Comparison of ENCODE assay signal across 8 cellular contexts in the genomic region with DNA sequence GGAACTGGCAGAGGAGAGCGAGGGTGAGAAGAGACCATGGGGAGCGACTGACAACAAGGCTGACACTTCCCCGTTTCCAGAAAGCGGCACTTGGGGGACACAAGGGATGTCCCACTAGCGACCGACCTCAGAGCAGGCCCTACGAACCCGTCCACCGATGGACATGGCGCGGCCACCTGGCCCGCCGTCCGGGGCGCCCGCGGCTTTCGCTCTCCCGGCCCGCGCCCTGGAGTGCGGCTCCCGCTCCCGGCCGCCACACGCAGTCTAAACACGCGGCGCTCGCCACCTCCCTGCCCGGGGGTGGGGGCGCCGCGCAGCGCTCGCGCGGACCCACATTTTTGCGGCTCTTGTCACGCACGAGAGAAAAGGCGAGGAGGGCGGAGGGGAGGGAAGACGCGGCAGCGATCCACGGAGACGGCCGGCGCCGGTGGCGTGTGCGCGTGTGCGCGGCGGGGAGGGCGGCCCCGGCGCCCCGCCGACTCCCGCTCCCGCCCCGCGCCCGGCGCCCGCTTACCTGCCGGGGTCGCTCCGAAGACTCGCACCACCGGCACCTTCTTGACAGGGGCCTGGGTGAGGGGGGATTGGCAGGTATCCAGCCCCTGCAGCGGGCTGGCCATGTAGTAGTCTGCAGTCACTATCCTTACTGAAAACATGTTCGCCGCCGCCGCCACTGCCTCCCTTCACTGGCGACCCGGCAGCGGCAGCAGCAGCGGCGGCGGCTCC. TPM values are rescaled to one million over a fixed set of nuclear protein-coding genes. Genes with fewer than 3 reads are reported as not detected.
DNase-seq lines count a peak whose midpoint lies in the region; ATAC-seq and TF ChIP-seq lines count a peak whose summit lies in the region.

No MANE protein-coding gene starts in this region.

- H3K27me3 ChIP-seq in endocrine pancreas (ENCODE audit: control insufficient read depth, insufficient read depth, low read length) = no peaks in the 10 kb centered on the region

- H3K9ac ChIP-seq in endocrine pancreas (ENCODE audit: control insufficient read depth, insufficient read depth, low read length) = peak overlapping the region; percentile 86

- ATAC-seq in HG02759 (IDR thresholded peaks at IDR 0.05; ENCODE audit: unreplicated experiment) = peak; percentile 20
- peak; percentile 26 to 35 for ATAC-seq in stimulated activated naive B cell treated with anti-CD40 and anti-IgM and Interleukin-4, amounts not matched to agents 10 μg/mL and 1 μg/mL and 100 μg/mL, for 72 hours (replicated peaks)

- DNase-seq in NCI-H1105 treated with DMSO at 0.1 percent for 48 hours (lab: John Stamatoyannopoulos, UW) (peak; percentile 78), NCI-H1105 (lab: John Stamatoyannopoulos, UW) (no peak), NCI-H2227 (lab: John Stamatoyannopoulos, UW; ENCODE audit: unreplicated experiment) (peak; percentile 54), mesothelial cell of epicardium (ENCODE audit: low spot score in 2 of 2, unreplicated experiment in 2 of 2) (peak; percentile 23 to 65)
- peak; percentile 84 for DNase-seq in activated CD8-positive, alpha-beta memory T cell treated with anti-CD3 and anti-CD28 coated beads for 24 hours
- DNase-seq in stimulated activated naive B cell treated with anti-CD40 and anti-IgM and Interleukin-4, amounts not matched to agents 10 μg/mL and 1 μg/mL and 100 μg/mL, for 72 hours = peak; percentile 44

- peaks cover 42% of the 10 kb centered on the region for H3K4me1 Mint-ChIP-seq in mesothelial cell of epicardium
- peaks cover 26 to 29% of the 10 kb centered on the region in 2 donors for H3K4me1 Mint-ChIP-seq in stimulated activated naive B cell treated with anti-CD40 and anti-IgM and Interleukin-4, amounts not matched to agents 10 μg/mL and 1 μg/mL and 100 μg/mL, for 72 hours

- H3K4me3 ChIP-seq in endocrine pancreas (ENCODE audit: control insufficient read depth, insufficient read depth, low read length) = peak overlapping the region; percentile 89

- H3K9me3 ChIP-seq in endocrine pancreas (ENCODE audit: control insufficient read depth, low read length) = no peaks in the 10 kb centered on the region

- H3K9me3 Mint-ChIP-seq in mesothelial cell of epicardium = no peaks in the 10 kb centered on the region
- no peaks in the 10 kb centered on the region for H3K9me3 Mint-ChIP-seq in stimulated activated naive B cell treated with anti-CD40 and anti-IgM and Interleukin-4, amounts not matched to agents 10 μg/mL and 1 μg/mL and 100 μg/mL, for 72 hours

- H3K36me3 Mint-ChIP-seq in mesothelial cell of epicardium = no peaks in the 10 kb centered on the region
- peaks cover 2 to 10% of the 10 kb centered on the region in 2 donors for H3K36me3 Mint-ChIP-seq in stimulated activated naive B cell treated with anti-CD40 and anti-IgM and Interleukin-4, amounts not matched to agents 10 μg/mL and 1 μg/mL and 100 μg/mL, for 72 hours

- H3K27me3 Mint-ChIP-seq in mesothelial cell of epicardium (ENCODE audit: low read depth) = no peaks in the 10 kb centered on the region
- H3K27me3 Mint-ChIP-seq in stimulated activated naive B cell treated with anti-CD40 and anti-IgM and Interleukin-4, amounts not matched to agents 10 μg/mL and 1 μg/mL and 100 μg/mL, for 72 hours = no peaks in the 10 kb centered on the region

- H3K4me1 ChIP-seq in endocrine pancreas (ENCODE audit: control insufficient read depth, insufficient read depth, low read length) = peaks cover 32% of the 10 kb centered on the region

- peak overlapping the region; percentile 96 for H3K4me3 Mint-ChIP-seq in mesothelial cell of epicardium
- H3K4me3 Mint-ChIP-seq in stimulated activated naive B cell treated with anti-CD40 and anti-IgM and Interleukin-4, amounts not matched to agents 10 μg/mL and 1 μg/mL and 100 μg/mL, for 72 hours = peak overlapping the region; percentile 91 to 98

- TF ChIP-seq CTCF in mesothelial cell of epicardium (IDR thresholded peaks at IDR 0.05; ENCODE audit: unreplicated experiment) = no peak

- H3K36me3 ChIP-seq in endocrine pancreas (ENCODE audit: control insufficient read depth, insufficient read depth, low read length) = no peaks in the 10 kb centered on the region

- H3K27ac Mint-ChIP-seq in mesothelial cell of epicardium = peak overlapping the region; percentile 98
- peak overlapping the region; percentile 99 for H3K27ac Mint-ChIP-seq in stimulated activated naive B cell treated with anti-CD40 and anti-IgM and Interleukin-4, amounts not matched to agents 10 μg/mL and 1 μg/mL and 100 μg/mL, for 72 hours

RNA-seq across cellular contexts. Expression of a gene that starts 0.6 kb away (rescaled TPM):
- total RNA-seq in mesothelial cell of epicardium = 39.8 to 41.7 TPM (median 40.8 TPM) in 3 replicates
